Comparison of ENCODE assay signal across 17 cellular contexts in genomic region chr2:21643180-21643579, GRCh38.
DNase-seq lines count a peak whose midpoint lies in the region; TF ChIP-seq lines count a peak whose summit lies in the region.
"Had no signal": no experiment of that assay in that cellular context is flagged by ENCODE, and none has a peak within 500 bp of the region (broad histone marks: within the 10 kb centered on the region; RNA-seq: fewer than 3 reads in every experiment).

No MANE protein-coding gene starts in this region.

- no peak overlapping the region for H2AFZ ChIP-seq in trophoblast cell (ENCODE audit: insufficient read depth, low read length, poor library complexity)
- H2AFZ ChIP-seq: PC-9 had no signal

- H2AK5ac ChIP-seq in trophoblast cell (ENCODE audit: low read length) = no peak overlapping the region

- no peak overlapping the region for H2BK12ac ChIP-seq in trophoblast cell (ENCODE audit: low read length)

- intact Hi-C loops in left ventricle myocardium inferior (cut with micrococcal nuclease) = no loop called here

- peaks cover 28% of the 10 kb centered on the region for H3K4me1 Mint-ChIP-seq in mesothelial cell of epicardium
- H3K4me1 Mint-ChIP-seq: activated naive CD8-positive, alpha-beta T cell treated with anti-CD3 and anti-CD28 coated beads for 36 hours; CD4-positive, alpha-beta memory T cell had no signal

- no peaks in the 10 kb centered on the region for H3K27me3 ChIP-seq in trophoblast cell (ENCODE audit: insufficient read depth, low read length)
- no peaks in the 10 kb centered on the region for H3K27me3 ChIP-seq in left ventricle myocardium inferior (ENCODE audit: low read depth)

- no peak overlapping the region for H3K4me3 ChIP-seq in fibroblast of pulmonary artery (replicated peaks; ENCODE audit: low read depth, low read length)
- H3K4me3 ChIP-seq in trophoblast cell (ENCODE audit: low read depth, low read length) = no peak overlapping the region
- no peak overlapping the region for H3K4me3 ChIP-seq in left ventricle myocardium inferior
- H3K4me3 ChIP-seq: PC-9 had no signal

- no peak overlapping the region for H4K12ac ChIP-seq in trophoblast cell (ENCODE audit: low read depth, low read length)

- no peaks in the 10 kb centered on the region for H3K36me3 ChIP-seq in trophoblast cell (ENCODE audit: control insufficient read depth in 1 of 2, insufficient read depth in 2 of 2, low read length in 2 of 2)
- H3K36me3 ChIP-seq in left ventricle myocardium inferior = no peaks in the 10 kb centered on the region

- H3K36me3 Mint-ChIP-seq in mesothelial cell of epicardium = no peaks in the 10 kb centered on the region
- H3K36me3 Mint-ChIP-seq: activated naive CD8-positive, alpha-beta T cell treated with anti-CD3 and anti-CD28 coated beads for 36 hours; CD4-positive, alpha-beta memory T cell had no signal

- H4K8ac ChIP-seq in trophoblast cell (ENCODE audit: low read depth, low read length) = no peak overlapping the region

- H3K79me1 ChIP-seq in trophoblast cell (ENCODE audit: low read length) = no peaks in the 10 kb centered on the region

- H3K27me3 Mint-ChIP-seq in mesothelial cell of epicardium (ENCODE audit: low read depth) = no peaks in the 10 kb centered on the region
- H3K27me3 Mint-ChIP-seq: activated naive CD8-positive, alpha-beta T cell treated with anti-CD3 and anti-CD28 coated beads for 36 hours; CD4-positive, alpha-beta memory T cell had no signal

- H3K9me3 ChIP-seq in trophoblast cell (ENCODE audit: insufficient read depth, low read depth, low read length) = no peaks in the 10 kb centered on the region
- H3K9me3 ChIP-seq in left ventricle myocardium inferior (replicated peaks) = no peaks in the 10 kb centered on the region

- H3K79me2 ChIP-seq in trophoblast cell (ENCODE audit: control insufficient read depth, insufficient read depth, low read length, poor library complexity) = no peaks in the 10 kb centered on the region

- H3K18ac ChIP-seq in trophoblast cell (ENCODE audit: low read length) = no peak overlapping the region

- H3K4me3 Mint-ChIP-seq in mesothelial cell of epicardium = no peak overlapping the region
- H3K4me3 Mint-ChIP-seq: activated naive CD8-positive, alpha-beta T cell treated with anti-CD3 and anti-CD28 coated beads for 36 hours; activated T-helper 1 cell treated with anti-CD3 and anti-CD28 coated beads, Interleukin-12 subunit alpha, Interleukin-12 subunit beta, Interleukin-2, Interleukin-4 antibody, amounts not matched to agents 30 ng/mL and 10 ng/mL and 1 ng/mL, durations not matched to agents 14 hours and 24 hours and 36 hours; CD4-positive, alpha-beta memory T cell; HFFc6 had no signal

- WGBS in trophoblast cell (ENCODE audit: extremely low coverage, insufficient coverage, insufficient read length) = no CpG with 5 or more reads among the region's 1 CpG

- no peak overlapping the region for H3K4ac ChIP-seq in trophoblast cell (ENCODE audit: low read depth, low read length)

- H3K4me1 ChIP-seq in trophoblast cell (ENCODE audit: control insufficient read depth in 1 of 2, insufficient read depth in 2 of 2, low read length in 2 of 2) (peaks cover 0 to 8% of the 10 kb centered on the region in 2 experiments), left ventricle myocardium inferior (no peaks in the 10 kb centered on the region)

- no peak overlapping the region for H4K91ac ChIP-seq in trophoblast cell (ENCODE audit: low read depth, low read length)

- H2BK120ac ChIP-seq in trophoblast cell (ENCODE audit: insufficient read depth, low read length, poor library complexity) = no peak overlapping the region

- DNase-seq in EL (peak; percentile 58), NCI-H226 (peak; percentile 92), fibroblast of pulmonary artery (ENCODE audit: low read depth) (peak; percentile 0), mesothelial cell of epicardium (ENCODE audit: low spot score in 2 of 2, unreplicated experiment in 2 of 2) (no peak), GM03348 (ENCODE audit: low spot score) (no peak), trophoblast cell (no peak), KG1 (lab: John Stamatoyannopoulos, UW) (no peak), left ventricle myocardium inferior (no peak)
- DNase-seq: activated CD8-positive, alpha-beta memory T cell treated with anti-CD3 and anti-CD28 coated beads for 24 hours; activated naive CD8-positive, alpha-beta T cell treated with anti-CD3 and anti-CD28 coated beads for 36 hours; CD4-positive, alpha-beta memory T cell; HFFc6; NCI-H1417; NCI-H2171; nucleus accumbens; PC-9 had no signal

- H3K27ac Mint-ChIP-seq in mesothelial cell of epicardium = peak overlapping the region; percentile 13
- H3K27ac Mint-ChIP-seq: activated naive CD8-positive, alpha-beta T cell treated with anti-CD3 and anti-CD28 coated beads for 36 hours; activated T-helper 1 cell treated with anti-CD3 and anti-CD28 coated beads, Interleukin-12 subunit alpha, Interleukin-12 subunit beta, Interleukin-2, Interleukin-4 antibody, amounts not matched to agents 30 ng/mL and 10 ng/mL and 1 ng/mL, durations not matched to agents 14 hours and 24 hours and 36 hours; CD4-positive, alpha-beta memory T cell; HFFc6 had no signal

- H3K27ac ChIP-seq in trophoblast cell (ENCODE audit: low read depth, low read length) (no peak overlapping the region), left ventricle myocardium inferior (replicated peaks) (no peak overlapping the region)
- H3K27ac ChIP-seq: PC-9 had no signal

- no peak overlapping the region for H3K4me2 ChIP-seq in trophoblast cell (ENCODE audit: low read length)
- H3K4me2 ChIP-seq: PC-9 had no signal

- H2BK5ac ChIP-seq in trophoblast cell (ENCODE audit: low read depth, low read length, poor library complexity) = no peak overlapping the region

- H3K9me3 Mint-ChIP-seq in mesothelial cell of epicardium = no peaks in the 10 kb centered on the region

- no peak overlapping the region for H3K14ac ChIP-seq in trophoblast cell (ENCODE audit: low read length)

- no peak overlapping the region for H3K23ac ChIP-seq in trophoblast cell (ENCODE audit: low read length)

- no peak for TF ChIP-seq CTCF in fibroblast of pulmonary artery (IDR thresholded peaks at IDR 0.05; ENCODE audit: low read length, missing control alignments)
- no peak for TF ChIP-seq CTCF in mesothelial cell of epicardium (IDR thresholded peaks at IDR 0.05; ENCODE audit: unreplicated experiment)
- no peak for TF ChIP-seq CTCF in left ventricle myocardium inferior (IDR thresholded peaks at IDR 0.05; ENCODE audit: borderline replicate concordance)

- H3K9ac ChIP-seq in trophoblast cell (ENCODE audit: low read length) = no peak overlapping the region

Comparison
In these comparisons a context has a peak if more than half of its experiments do, and no peak if none do; other contexts are left out.
1. DNase-seq: peak in EL (single experiment), NCI-H226 (single experiment) and fibroblast of pulmonary artery (single experiment); none in mesothelial cell of epicardium (0 of 2), GM03348 (single experiment), trophoblast cell (0 of 2), KG1 (single experiment) and left ventricle myocardium inferior (single experiment).